Comparison of ENCODE assay signal across 1 cellular context in genomic region chr17:41928693-41929251, GRCh38.
TF ChIP-seq lines count a peak whose summit lies in the region.

No MANE protein-coding gene starts in this region.

TF ChIP-seq in WTC11, 78 proteins besides CTCF, POLR2A, EP300 and RAD21:
- TF ChIP-seq CREB1 (CRISPR knock-in tag; IDR thresholded peaks at IDR 0.05), result no peak
- TF ChIP-seq ZNF671 (CRISPR knock-in tag; IDR thresholded peaks at IDR 0.05), result no peak
- no peak for TF ChIP-seq ZBTB21 (CRISPR knock-in tag; IDR thresholded peaks at IDR 0.05; ENCODE audit: borderline replicate concordance)
- no peak for TF ChIP-seq E2F1 (CRISPR knock-in tag; IDR thresholded peaks at IDR 0.05)
- TF ChIP-seq ZNF232 (CRISPR knock-in tag; IDR thresholded peaks at IDR 0.05), result no peak
- TF ChIP-seq CREM (CRISPR knock-in tag; IDR thresholded peaks at IDR 0.05), result no peak
- no peak for TF ChIP-seq NR2C2 (CRISPR knock-in tag; IDR thresholded peaks at IDR 0.05)
- no peak for TF ChIP-seq TEAD1 (CRISPR knock-in tag; IDR thresholded peaks at IDR 0.05)
- no peak for TF ChIP-seq SMAD4 (CRISPR knock-in tag; IDR thresholded peaks at IDR 0.05)
- no peak for TF ChIP-seq TEAD4 (CRISPR knock-in tag; IDR thresholded peaks at IDR 0.05)
- TF ChIP-seq FOXP1 (CRISPR knock-in tag; IDR thresholded peaks at IDR 0.05; ENCODE audit: borderline replicate concordance), result no peak
